ENCODE assay signal across 8 cellular contexts in genomic region chr10:99431190-99431549, GRCh38. TPM values are rescaled to one million over a fixed set of nuclear protein-coding genes. Genes with fewer than 3 reads are reported as not detected.
DNase-seq lines count a peak whose midpoint lies in the region; ATAC-seq and TF ChIP-seq lines count a peak whose summit lies in the region.

No MANE protein-coding gene starts in this region.

- H3K4me3 Mint-ChIP-seq in immature natural killer cell = peak overlapping the region; percentile 90 to 99 (median 96)

- H3K79me2 ChIP-seq in PC-3 (ENCODE audit: low read length) = peaks cover 56% of the 10 kb centered on the region

- DNase-seq in AG20443 (ENCODE audit: low spot score) (peak; percentile 53), PC-3 (peak; percentile 32), cardiac fibroblast (ENCODE audit: low read depth in 2 of 2) (peak; percentile 48 to 57), immature natural killer cell (no peak), skeletal muscle cell (ENCODE audit: low read depth) (no peak)
- no peak for DNase-seq in activated CD8-positive, alpha-beta memory T cell treated with anti-CD3 and anti-CD28 coated beads for 24 hours

- H3K4me1 ChIP-seq in PC-3 (ENCODE audit: insufficient read depth, low read length) = peaks cover 6% of the 10 kb centered on the region

- POLR2A ChIA-PET in PC-3 (lab: Charles Lee; ENCODE audit: unreplicated experiment) = no interaction called here

- intact Hi-C loops in PC-3 (cut with micrococcal nuclease) = loop anchor here (10.0 kb wide), 1 partner anchor 254 kb away; no protein-coding TSS in a partner anchor

- peak overlapping the region; percentile 87 to 95 (median 93) for H3K27ac Mint-ChIP-seq in immature natural killer cell

- no peaks in the 10 kb centered on the region for H3K36me3 ChIP-seq in PC-3 (ENCODE audit: low read depth, low read length)

- ATAC-seq in GM19023 (IDR thresholded peaks at IDR 0.05; ENCODE audit: unreplicated experiment) (peak; percentile 3), PC-3 (peak; percentile 16), GM21825 (IDR thresholded peaks at IDR 0.05; ENCODE audit: unreplicated experiment) (no peak)

- H3K4me1 Mint-ChIP-seq in immature natural killer cell = peaks cover 39 to 42% of the 10 kb centered on the region in 2 donors

- peak overlapping the region; percentile 96 for H3K4me2 ChIP-seq in PC-3 (ENCODE audit: low read length)

- no peaks in the 10 kb centered on the region for H3K9me3 ChIP-seq in PC-3 (ENCODE audit: low read length)

- TF ChIP-seq CTCF in PC-3 (conservative IDR thresholded peaks at IDR 0.05; ENCODE audit: low read depth, low read length) (no peak), cardiac fibroblast (IDR thresholded peaks at IDR 0.05; ENCODE audit: low read depth, low read length) (no peak)

- peak overlapping the region; percentile 66 for H3K27ac ChIP-seq in PC-3 (ENCODE audit: low read length)

- peak overlapping the region; percentile 81 for H3K9ac ChIP-seq in PC-3 (ENCODE audit: low read length)

- CTCF ChIA-PET in PC-3 (lab: Charles Lee) = no interaction called here

- peak overlapping the region; percentile 86 for H2AFZ ChIP-seq in PC-3 (ENCODE audit: low read length)

- peaks cover 0 to 4% (median 4%) of the 10 kb centered on the region in 3 donors for H3K36me3 Mint-ChIP-seq in immature natural killer cell

- H3K27me3 ChIP-seq in PC-3 (ENCODE audit: low read length) = no peaks in the 10 kb centered on the region

- no peaks in the 10 kb centered on the region for H3K9me2 ChIP-seq in PC-3 (replicated peaks; ENCODE audit: low read length)

- H3K27me3 Mint-ChIP-seq in immature natural killer cell (ENCODE audit: low read depth in 3 of 3) = peaks cover 5 to 12% (median 12%) of the 10 kb centered on the region in 3 donors

- no peaks in the 10 kb centered on the region for H3F3A ChIP-seq in PC-3 (ENCODE audit: low read length, unreplicated experiment)

- H4K20me1 ChIP-seq in PC-3 (ENCODE audit: low read length) = no peaks in the 10 kb centered on the region; the same call in 1 of the 2 replicates

- no peaks in the 10 kb centered on the region for H3K9me3 Mint-ChIP-seq in immature natural killer cell

- H3K4me3 ChIP-seq in PC-3 (ENCODE audit: low read length) (peak overlapping the region; percentile 98), cardiac fibroblast (replicated peaks in 1 of 2; ENCODE audit: low read depth in 2 of 2, low read length in 2 of 2) (peak overlapping the region; percentile 99 to 100), skeletal muscle cell (ENCODE audit: low read depth, low read length) (peak overlapping the region; percentile 99)

- TSS peak; percentile 58 for BruUV-seq in PC-3 (replicated peaks; lab: Mats Ljungman, UMichigan)

RNA-seq across cellular contexts. Expression of gene GOT1, which starts 0.7 kb away (rescaled TPM):
- total RNA-seq in PC-3 (2014; rRNA removed) = 27.4 and 32.6 TPM in 2 replicates
- 10 to 100 TPM; 21.7 to 29.0 (median 27.6) TPM for polyA plus RNA-seq in immature natural killer cell

Comparison
In these comparisons a context has a peak if more than half of its experiments do, and no peak if none do; other contexts are left out.
1. DNase-seq: peak in AG20443 (single experiment), PC-3 (single experiment) and cardiac fibroblast (2 of 2); none in immature natural killer cell (0 of 3), skeletal muscle cell (single experiment) and activated CD8-positive, alpha-beta memory T cell treated with anti-CD3 and anti-CD28 coated beads for 24 hours (single experiment).
2. Peak in every context shown above with its lines, with median percentiles within 50 percentile points of each other: H3K4me3 ChIP-seq.